1 cellular context compared by ENCODE assay signal in genomic region chr10:90407116-90407515, GRCh38.
TF ChIP-seq lines count a peak whose summit lies in the region.

No MANE protein-coding gene starts in this region.

TF ChIP-seq in H1, 55 proteins besides CTCF, POLR2A, EP300 and RAD21 (continued from another document):
- TF ChIP-seq CHD7 (IDR thresholded peaks at IDR 0.05; ENCODE audit: insufficient replicate concordance, low read length) (no peak), SIX5 (IDR thresholded peaks at IDR 0.05; ENCODE audit: low read depth, low read length) (no peak), ATF3 (IDR thresholded peaks at IDR 0.05; ENCODE audit: insufficient read depth, low read depth, low read length) (no peak), SIRT6 (IDR thresholded peaks at IDR 0.05; ENCODE audit: low read length) (no peak)
